ENCODE assay signal across 18 cellular contexts in the genomic region with DNA sequence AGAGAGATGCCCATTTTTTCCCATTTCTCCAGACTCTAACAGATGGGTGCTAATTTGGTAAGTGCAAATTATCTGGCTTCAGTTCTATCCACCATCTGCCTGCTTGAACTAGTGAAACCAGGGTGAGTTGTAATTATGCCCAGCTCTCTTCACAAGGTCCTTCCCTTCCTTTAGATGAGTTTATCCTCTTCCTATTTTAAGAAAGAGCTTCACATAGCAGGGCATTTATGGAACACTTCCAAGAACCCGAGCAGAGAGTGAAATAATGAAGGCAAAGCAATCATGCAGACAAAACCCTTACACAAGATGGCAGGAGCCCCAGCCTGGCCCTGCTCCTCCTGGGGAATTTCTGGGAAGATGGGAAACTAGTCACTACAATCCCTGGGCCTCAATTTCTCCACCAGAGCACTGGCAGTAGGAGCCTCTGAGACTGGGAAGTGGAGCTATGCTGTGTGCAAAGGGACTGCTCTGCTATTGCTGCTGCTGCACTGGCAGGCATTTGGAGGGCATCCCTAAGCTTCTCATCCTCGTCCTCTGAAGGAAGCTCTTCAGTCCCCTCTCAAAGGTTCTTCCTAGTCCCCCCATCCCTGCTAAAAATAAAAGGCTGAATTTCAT. TPM values are rescaled to one million over a fixed set of nuclear protein-coding genes. Genes with fewer than 3 reads are reported as not detected.
DNase-seq lines count a peak whose midpoint lies in the region; ATAC-seq and TF ChIP-seq lines count a peak whose summit lies in the region.
"Had no signal": no experiment of that assay in that cellular context is flagged by ENCODE, and none has a peak within 500 bp of the region (broad histone marks: within the 10 kb centered on the region; RNA-seq: fewer than 3 reads in every experiment).

No MANE protein-coding gene starts in this region.

- no peaks in the 10 kb centered on the region for H3K36me3 ChIP-seq in heart right ventricle

- H3K36me3 Mint-ChIP-seq in activated CD4-positive, alpha-beta T cell treated with anti-CD3 and anti-CD28 coated beads, Interleukin-2, amount 10 ng/mL, durations not matched to agents 24 days and 14 days (ENCODE audit: low read depth), result no peaks in the 10 kb centered on the region

- peak overlapping the region in 4 of 10 donors; percentile 26 to 52 (median 39) for H3K27ac ChIP-seq in heart right ventricle
- H3K27ac ChIP-seq: A549 had no signal

- peaks cover 7% of the 10 kb centered on the region for H3K27me3 Mint-ChIP-seq in activated CD4-positive, alpha-beta T cell treated with anti-CD3 and anti-CD28 coated beads, Interleukin-2, amount 10 ng/mL, durations not matched to agents 24 days and 14 days

- ATAC-seq in heart right ventricle (peak; percentile 64 to 89 (median 78)), GM21515 (IDR thresholded peaks at IDR 0.05; ENCODE audit: unreplicated experiment) (no peak)
- ATAC-seq: A549, Panc1, SK-N-SH treated with all-trans-retinoic acid at 6 μM for 48 hours had no signal

- no peaks in the 10 kb centered on the region for H3K9me3 Mint-ChIP-seq in activated CD4-positive, alpha-beta T cell treated with anti-CD3 and anti-CD28 coated beads, Interleukin-2, amount 10 ng/mL, durations not matched to agents 24 days and 14 days

- no peak for TF ChIP-seq CTCF in heart right ventricle (IDR thresholded peaks at IDR 0.05)

- no peak overlapping the region for H3K4me3 Mint-ChIP-seq in activated CD4-positive, alpha-beta T cell treated with anti-CD3 and anti-CD28 coated beads, Interleukin-2, amount 10 ng/mL, durations not matched to agents 24 days and 14 days

- 20 to 25% methylated on average over 2 of the region's 2 CpGs for WGBS in heart right ventricle, 2 donors

- H3K27me3 ChIP-seq in heart right ventricle, result peaks cover 0 to 1% (median 0%) of the 10 kb centered on the region in 7 donors

- peak; percentile 15 for DNase-seq in Ammon's horn (ENCODE audit: low spot score)
- peak; percentile 95 for DNase-seq in NCI-H1694 treated with DMSO at 0.1 percent for 48 hours (lab: John Stamatoyannopoulos, UW)
- peak; percentile 65 for DNase-seq in NCI-H69 (lab: John Stamatoyannopoulos, UW)
- peak in 1 of 2 donors; percentile 24 for DNase-seq in heart right ventricle
- no peak for DNase-seq in iPS-NIHi7 (ENCODE audit: extremely low spot score)
- no peak for DNase-seq in activated CD4-positive, alpha-beta T cell treated with anti-CD3 and anti-CD28 coated beads, Interleukin-2, amount 10 ng/mL, durations not matched to agents 24 days and 14 days
- no peak for DNase-seq in D341Med (ENCODE audit: low spot score)
- DNase-seq: HCEC 1CT, NCI-H1417, NCI-H2029 treated with DMSO at 0.1 percent for 48 hours, NCI-H226, NCI-H774, SHP77, T-helper 1 cell had no signal

- peaks cover 0 to 18% (median 4%) of the 10 kb centered on the region in 9 donors for H3K4me1 ChIP-seq in heart right ventricle
- H3K4me1 ChIP-seq: A549 had no signal

- no peaks in the 10 kb centered on the region for H3K9me3 ChIP-seq in heart right ventricle
- H3K9me3 ChIP-seq: A549 had no signal

- H3K4me1 Mint-ChIP-seq in activated CD4-positive, alpha-beta T cell treated with anti-CD3 and anti-CD28 coated beads, Interleukin-2, amount 10 ng/mL, durations not matched to agents 24 days and 14 days, result peaks cover 6% of the 10 kb centered on the region

- H3K27ac Mint-ChIP-seq in activated CD4-positive, alpha-beta T cell treated with anti-CD3 and anti-CD28 coated beads, Interleukin-2, amount 10 ng/mL, durations not matched to agents 24 days and 14 days, result no peak overlapping the region

- H3K4me3 ChIP-seq in heart right ventricle, result no peak overlapping the region
- H3K4me3 ChIP-seq: A549 had no signal

- intact Hi-C loops in heart right ventricle (cut with DNase I), result no loop called here
- intact Hi-C loops in activated CD4-positive, alpha-beta T cell treated with anti-CD3 and anti-CD28 coated beads, Interleukin-2, amount 10 ng/mL, durations not matched to agents 24 days and 14 days (cut with micrococcal nuclease), result no loop called here

RNA-seq across cellular contexts. Expression of a gene that starts 33.7 kb away (rescaled TPM):
- total RNA-seq in heart right ventricle, result 10 to 100 TPM in 9 of 10 donors, 1 to 10 TPM in 1; 7.4 to 17.0 (median 12.5) TPM
- polyA plus RNA-seq in heart right ventricle, result 1 to 10 TPM in 1 of 2 donors, under 1 TPM in 1; 0.83 to 5.0 TPM
- total RNA-seq in activated CD4-positive, alpha-beta T cell treated with anti-CD3 and anti-CD28 coated beads, Interleukin-2, amount 10 ng/mL, durations not matched to agents 24 days and 14 days, result 0.54 and 0.70 TPM in 2 replicates

Comparison
In these comparisons a context has a peak if more than half of its experiments do, and no peak if none do; other contexts are left out.
1. DNase-seq: peak in Ammon's horn (single experiment), NCI-H1694 treated with DMSO at 0.1 percent for 48 hours (single experiment) and NCI-H69 (single experiment); none in iPS-NIHi7 (single experiment), activated CD4-positive, alpha-beta T cell treated with anti-CD3 and anti-CD28 coated beads, Interleukin-2, amount 10 ng/mL, durations not matched to agents 24 days and 14 days (single experiment) and D341Med (single experiment).